ENCODE assay signal across 30 cellular contexts in genomic region chr14:101757839-101758211, GRCh38.
"Had no signal": no experiment of that assay in that cellular context is flagged by ENCODE, and none has a peak within 500 bp of the region (broad histone marks: within the 10 kb centered on the region; RNA-seq: fewer than 3 reads in every experiment).

No MANE protein-coding gene starts in this region.

- H3K27me3 ChIP-seq: brain microvascular endothelial cell, dorsolateral prefrontal cortex had no signal

- H3K4me3 ChIP-seq: coronary artery, dorsolateral prefrontal cortex had no signal

- H3K36me3 ChIP-seq: brain microvascular endothelial cell, WERI-Rb-1 had no signal

- H3K27ac Mint-ChIP-seq: activated B cell treated with CpG ODN at 0.5 μM for 24 hours; activated CD4-positive, alpha-beta memory T cell treated with anti-CD3 and anti-CD28 coated beads for 36 hours; activated CD4-positive, alpha-beta T cell treated with anti-CD3 and anti-CD28 coated beads, Interleukin-2, amount 10 ng/mL, durations not matched to agents 24 days and 14 days; activated CD8-positive, alpha-beta memory T cell treated with anti-CD3 and anti-CD28 coated beads, Interleukin-2, amount 10 ng/mL, durations not matched to agents 7 days and 5 days; activated CD8-positive, alpha-beta T cell treated with anti-CD3 and anti-CD28 coated beads, Interleukin-2, amount 10 ng/mL, durations not matched to agents 7 days and 5 days; activated naive CD4-positive, alpha-beta T cell treated with anti-CD3 and anti-CD28 coated beads, Interleukin-2, amount 10 ng/mL, durations not matched to agents 7 days and 5 days; activated naive CD8-positive, alpha-beta T cell; activated T-helper 1 cell treated with anti-CD3 and anti-CD28 coated beads, Interleukin-12 subunit alpha, Interleukin-12 subunit beta, Interleukin-2, Interleukin-4 antibody, amounts not matched to agents 30 ng/mL and 10 ng/mL and 1 ng/mL, durations not matched to agents 14 hours and 24 hours and 36 hours; activated T-helper 2 cell treated with anti-CD3 and anti-CD28 coated beads, Interferon-gamma antibody, Interleukin-2, Interleukin-4, amounts not matched to agents 10 μg/mL and 5 μg/mL and 100 μg/mL, durations not matched to agents 14 hours and 24 hours and 36 hours; dendritic cell treated with granulocyte-macrophage colony-stimulating factor and Interleukin-4, amounts not matched to agents 40 ng/mL and 50 ng/mL, for 4 days; endodermal cell; T-helper 17 cell; T-helper 2 cell treated with Interferon-gamma antibody and Interleukin-4, amounts not matched to agents 5 μg/mL and 100 μg/mL, for 36 hours had no signal

- H3K4me3 Mint-ChIP-seq: activated B cell treated with CpG ODN at 0.5 μM for 24 hours; activated CD4-positive, alpha-beta memory T cell treated with anti-CD3 and anti-CD28 coated beads for 36 hours; activated CD4-positive, alpha-beta T cell treated with anti-CD3 and anti-CD28 coated beads, Interleukin-2, amount 10 ng/mL, durations not matched to agents 24 days and 14 days; activated CD8-positive, alpha-beta memory T cell treated with anti-CD3 and anti-CD28 coated beads, Interleukin-2, amount 10 ng/mL, durations not matched to agents 7 days and 5 days; activated CD8-positive, alpha-beta T cell treated with anti-CD3 and anti-CD28 coated beads, Interleukin-2, amount 10 ng/mL, durations not matched to agents 7 days and 5 days; activated naive CD4-positive, alpha-beta T cell treated with anti-CD3 and anti-CD28 coated beads, Interleukin-2, amount 10 ng/mL, durations not matched to agents 7 days and 5 days; activated naive CD8-positive, alpha-beta T cell; activated T-helper 1 cell treated with anti-CD3 and anti-CD28 coated beads, Interleukin-12 subunit alpha, Interleukin-12 subunit beta, Interleukin-2, Interleukin-4 antibody, amounts not matched to agents 30 ng/mL and 10 ng/mL and 1 ng/mL, durations not matched to agents 14 hours and 24 hours and 36 hours; central memory CD8-positive, alpha-beta T cell; dendritic cell treated with granulocyte-macrophage colony-stimulating factor and Interleukin-4, amounts not matched to agents 40 ng/mL and 50 ng/mL, for 4 days; endodermal cell; T-helper 17 cell; T-helper 2 cell treated with Interferon-gamma antibody and Interleukin-4, amounts not matched to agents 5 μg/mL and 100 μg/mL, for 36 hours had no signal

- ATAC-seq: activated CD4-positive, CD25-positive, alpha-beta regulatory T cell treated with anti-CD3 and anti-CD28 coated beads, Interleukin-2, amount 50 U/mL, for 24 hours; activated CD8-positive, alpha-beta memory T cell treated with anti-CD3 and anti-CD28 coated beads, Interleukin-2, amount 10 ng/mL, durations not matched to agents 7 days and 5 days; activated CD8-positive, alpha-beta T cell treated with anti-CD3 and anti-CD28 coated beads, Interleukin-2, amount 10 ng/mL, durations not matched to agents 7 days and 5 days; esophagus mucosa; T-helper 17 cell had no signal

- H3K4me1 Mint-ChIP-seq: endodermal cell had no signal

- DNase-seq: activated B cell treated with CpG ODN at 0.5 μM for 24 hours; activated CD4-positive, alpha-beta memory T cell treated with anti-CD3 and anti-CD28 coated beads for 36 hours; activated CD4-positive, alpha-beta T cell treated with anti-CD3 and anti-CD28 coated beads, Interleukin-2, amount 10 ng/mL, durations not matched to agents 24 days and 14 days; activated CD8-positive, alpha-beta memory T cell treated with anti-CD3 and anti-CD28 coated beads, Interleukin-2, amount 10 ng/mL, durations not matched to agents 7 days and 5 days; activated CD8-positive, alpha-beta memory T cell treated with anti-CD3 and anti-CD28 coated beads, Interleukin-2, amount 50 U/mL, for 4 hours; activated CD8-positive, alpha-beta T cell treated with anti-CD3 and anti-CD28 coated beads, Interleukin-2, amount 10 ng/mL, durations not matched to agents 7 days and 5 days; activated effector memory CD4-positive, alpha-beta T cell treated with anti-CD3 and anti-CD28 coated beads, Interleukin-2, amount 50 U/mL, for 16 hours; activated naive CD4-positive, alpha-beta T cell treated with anti-CD3 and anti-CD28 coated beads, Interleukin-2, amount 10 ng/mL, durations not matched to agents 7 days and 5 days; activated T-cell treated with anti-CD3 and anti-CD28 coated beads, Interleukin-2, amount 50 U/mL, for 1 hour; activated T-cell treated with anti-CD3 and anti-CD28 coated beads, Interleukin-2, amount 50 U/mL, for 48 hours; amniotic stem cell; anterior cingulate cortex; brain microvascular endothelial cell; dorsolateral prefrontal cortex; effector memory CD4-positive, alpha-beta T cell; endodermal cell; foreskin fibroblast; T-helper 1 cell; T-helper 17 cell; T1000; WERI-Rb-1 had no signal

- H3K27ac ChIP-seq: brain microvascular endothelial cell, coronary artery had no signal

- H3K36me3 Mint-ChIP-seq: activated CD4-positive, alpha-beta memory T cell treated with anti-CD3 and anti-CD28 coated beads for 36 hours; activated naive CD4-positive, alpha-beta T cell treated with anti-CD3 and anti-CD28 coated beads, Interleukin-2, amount 10 ng/mL, durations not matched to agents 7 days and 5 days; activated naive CD8-positive, alpha-beta T cell had no signal

- H3K27me3 Mint-ChIP-seq: activated naive CD8-positive, alpha-beta T cell; central memory CD8-positive, alpha-beta T cell had no signal

- H3K9me3 Mint-ChIP-seq: central memory CD8-positive, alpha-beta T cell had no signal
